In genomic region chr15:57600197-57600596, GRCh38 we compare ENCODE assay signal across 16 cellular contexts. TPM values are rescaled to one million over a fixed set of nuclear protein-coding genes. Genes with fewer than 3 reads are reported as not detected.
DNase-seq lines count a peak whose midpoint lies in the region; ATAC-seq and TF ChIP-seq lines count a peak whose summit lies in the region.
"Had no signal": no experiment of that assay in that cellular context is flagged by ENCODE, and none has a peak within 500 bp of the region (broad histone marks: within the 10 kb centered on the region; RNA-seq: fewer than 3 reads in every experiment).

No MANE protein-coding gene starts in this region.

- H3K4me1 Mint-ChIP-seq in GM23338 (peaks cover 9% of the 10 kb centered on the region), T-helper 17 cell (peaks cover 2% of the 10 kb centered on the region)
- H3K4me1 Mint-ChIP-seq: CD8-positive, alpha-beta memory T cell had no signal

- DNase-seq in heart left ventricle: no peak
- DNase-seq in left ventricle myocardium superior: no peak
- DNase-seq in GM23338 (ENCODE audit: low spot score): no peak
- no peak for DNase-seq in Panc1 (ENCODE audit: low read depth, low spot score)
- no peak for DNase-seq in T-helper 17 cell
- DNase-seq in GM13977 (ENCODE audit: low spot score): no peak
- DNase-seq: Caco-2; CD8-positive, alpha-beta memory T cell; DND-41; GDM1; H7 had no signal

- H3K27me3 Mint-ChIP-seq in GM23338 (ENCODE audit: insufficient read depth, low read depth, poor library complexity): peaks cover 2% of the 10 kb centered on the region
- H3K27me3 Mint-ChIP-seq in T-helper 17 cell: peaks cover 57% of the 10 kb centered on the region

- H3F3A ChIP-seq in GM23338 (replicated peaks; ENCODE audit: low read depth): no peaks in the 10 kb centered on the region

- peak overlapping the region; percentile 74 to 96 (median 92) for H3K27ac ChIP-seq in heart left ventricle
- no peak overlapping the region for H3K27ac ChIP-seq in GM23338 (ENCODE audit: low read depth)
- H3K27ac ChIP-seq in Panc1 (ENCODE audit: low read length): no peak overlapping the region
- H3K27ac ChIP-seq in gastroesophageal sphincter: peak overlapping the region; percentile 66 to 94 (median 91)
- H3K27ac ChIP-seq: 22Rv1, BLaER1 had no signal

- ATAC-seq in heart left ventricle (no peak), left ventricle myocardium superior (no peak), GM23338 (no peak), Panc1 (peak; percentile 64), gastroesophageal sphincter (no peak), T-helper 17 cell (no peak), GM18505 (IDR thresholded peaks at IDR 0.05; ENCODE audit: unreplicated experiment) (no peak)

- 0 out of 2 replicates have a peak overlapping the region, but pooled peaks have one; percentile 21 for H3K4me2 ChIP-seq in GM23338
- H3K4me2 ChIP-seq: BLaER1 had no signal

- no peak overlapping the region for H2AFZ ChIP-seq in GM23338

- POLR2A ChIA-PET in Panc1 (lab: Charles Lee): no interaction called here

- no peaks in the 10 kb centered on the region for H3K9me3 ChIP-seq in heart left ventricle
- H3K9me3 ChIP-seq in Panc1 (ENCODE audit: control insufficient read depth, insufficient read depth, low read depth, low read length): no peaks in the 10 kb centered on the region
- no peaks in the 10 kb centered on the region for H3K9me3 ChIP-seq in gastroesophageal sphincter
- H3K9me3 ChIP-seq in T-helper 17 cell (ENCODE audit: control insufficient read depth, low read length, poor library complexity, severe bottlenecking): no peaks in the 10 kb centered on the region
- H3K9me3 ChIP-seq: BLaER1, Caco-2 had no signal

- in situ Hi-C loops in Panc1 (cut with HindIII; ENCODE audit: low pct_unique_long_range_greater_than_20kb, low sequenced_read_pairs) (no loop called here), GM13977 (cut with MboI; ENCODE audit: low pct_unique_long_range_greater_than_20kb, low sequenced_read_pairs, unreplicated experiment) (no loop called here)

- TF ChIP-seq CTCF in heart left ventricle (IDR thresholded peaks at IDR 0.05) (no peak), GM23338 (conservative IDR thresholded peaks at IDR 0.05; ENCODE audit: low read depth in 2 of 2) (no peak), Panc1 (IDR thresholded peaks at IDR 0.05) (no peak), gastroesophageal sphincter (IDR thresholded peaks at IDR 0.05) (no peak), GM13977 (IDR thresholded peaks at IDR 0.05; ENCODE audit: extremely low read depth, insufficient read depth, missing control alignments) (no peak)

- CTCF ChIA-PET in Panc1 (lab: Charles Lee): no interaction called here

- WGBS in heart left ventricle, 4 donors: 41 to 65% (median 59%) methylated on average over 1 of the region's 1 CpG
- 57 to 75% methylated on average over 1 of the region's 1 CpG for WGBS in gastroesophageal sphincter (ENCODE audit: low coverage in 1 of 2), 2 donors

- H3K36me3 ChIP-seq in heart left ventricle (peaks cover 0 to 8% (median 0%) of the 10 kb centered on the region in 9 donors), GM23338 (ENCODE audit: insufficient read depth) (no peaks in the 10 kb centered on the region), Panc1 (ENCODE audit: control insufficient read depth, insufficient read depth, low read length) (no peaks in the 10 kb centered on the region), gastroesophageal sphincter (peaks cover 0 to 11% of the 10 kb centered on the region in 2 donors)
- H3K36me3 ChIP-seq: BLaER1 had no signal

- TF ChIP-seq POLR2A in heart left ventricle (IDR thresholded peaks at IDR 0.05) (no peak), gastroesophageal sphincter (IDR thresholded peaks at IDR 0.05) (no peak), GM18505 (IDR thresholded peaks at IDR 0.05; ENCODE audit: borderline replicate concordance, extremely low read depth, insufficient read depth, insufficient read length) (no peak)

- H3K4me3 Mint-ChIP-seq in GM23338: no peak overlapping the region
- no peak overlapping the region for H3K4me3 Mint-ChIP-seq in T-helper 17 cell
- H3K4me3 Mint-ChIP-seq: CD8-positive, alpha-beta memory T cell had no signal

- H3K79me2 ChIP-seq in GM23338 (replicated peaks; ENCODE audit: insufficient read depth): no peaks in the 10 kb centered on the region

- H3K4me1 ChIP-seq in heart left ventricle (peaks cover 0 to 82% (median 39%) of the 10 kb centered on the region in 12 donors), GM23338 (ENCODE audit: insufficient read depth) (peaks cover 15% of the 10 kb centered on the region), Panc1 (ENCODE audit: control insufficient read depth, insufficient read depth, low read length) (no peaks in the 10 kb centered on the region), gastroesophageal sphincter (peaks cover 10 to 97% (median 16%) of the 10 kb centered on the region in 3 donors)

- H3K36me3 Mint-ChIP-seq in GM23338 (ENCODE audit: low read depth) (no peaks in the 10 kb centered on the region), T-helper 17 cell (ENCODE audit: low read depth) (peaks cover 4% of the 10 kb centered on the region)
- H3K36me3 Mint-ChIP-seq: CD8-positive, alpha-beta memory T cell had no signal

- no TSS peak for BruUV-seq in Panc1 (replicated peaks; lab: Mats Ljungman, UMichigan)

- no peak for TF ChIP-seq EP300 in gastroesophageal sphincter (IDR thresholded peaks at IDR 0.05)

- intact Hi-C loops in heart left ventricle (cut with DNase I) (loop anchor here in 1 of 10 donors (5.0 kb wide), 1 partner anchor 38 kb away; no protein-coding TSS in a partner anchor), left ventricle myocardium superior (cut with micrococcal nuclease) (no loop called here), Panc1 (cut with micrococcal nuclease; ENCODE audit: unreplicated experiment) (no loop called here)

- no peak overlapping the region for H3K27ac Mint-ChIP-seq in GM23338
- H3K27ac Mint-ChIP-seq in T-helper 17 cell: no peak overlapping the region
- H3K27ac Mint-ChIP-seq: CD8-positive, alpha-beta memory T cell had no signal

- H4K20me1 ChIP-seq in GM23338 (replicated peaks; ENCODE audit: insufficient read depth): no peaks in the 10 kb centered on the region
- H4K20me1 ChIP-seq: BLaER1 had no signal

- H3K27me3 ChIP-seq in heart left ventricle (no peaks in the 10 kb centered on the region), GM23338 (ENCODE audit: insufficient read depth) (no peaks in the 10 kb centered on the region), Panc1 (ENCODE audit: control insufficient read depth, insufficient read depth, low read length) (peaks cover 5% of the 10 kb centered on the region; the same call in 1 of the 2 replicates), gastroesophageal sphincter (no peaks in the 10 kb centered on the region)
- H3K27me3 ChIP-seq: BLaER1 had no signal

- H3K4me3 ChIP-seq in heart left ventricle: peak overlapping the region in 10 of 12 donors; percentile 4 to 46 (median 42)
- no peak overlapping the region for H3K4me3 ChIP-seq in GM23338
- H3K4me3 ChIP-seq in Panc1 (ENCODE audit: low read depth in 2 of 2, low read length in 2 of 2): no peak overlapping the region
- H3K4me3 ChIP-seq in gastroesophageal sphincter: peak overlapping the region; percentile 34 to 41
- H3K4me3 ChIP-seq: BLaER1 had no signal

- no peaks in the 10 kb centered on the region for H3K9me3 Mint-ChIP-seq in GM23338
- H3K9me3 Mint-ChIP-seq: CD8-positive, alpha-beta memory T cell had no signal

- H3K9me2 ChIP-seq in GM23338 (ENCODE audit: insufficient read depth): peaks cover 4% of the 10 kb centered on the region; the same call in 1 of the 2 replicates

TF ChIP-seq in GM23338, 12 proteins besides CTCF, POLR2A, EP300 and RAD21 (continues in another document):
- no peak for TF ChIP-seq CREB1 (CRISPR knock-in tag; IDR thresholded peaks at IDR 0.05; ENCODE audit: low read depth)
- no peak for TF ChIP-seq JUNB (IDR thresholded peaks at IDR 0.05; ENCODE audit: unreplicated experiment)
- TF ChIP-seq ZNF331 (CRISPR knock-in tag; IDR thresholded peaks at IDR 0.05; ENCODE audit: low read depth): no peak

RNA-seq across cellular contexts. Expression of gene MYZAP, which starts 8.5 kb away (rescaled TPM):
- total RNA-seq in heart left ventricle (1,000 to 10,000 TPM in 2 of 9 donors, 100 to 1,000 TPM in 7; 359 to 1,065 (median 670) TPM), left ventricle myocardium superior (930 TPM), Panc1 (2021; ENCODE audit: unreplicated experiment) (1.1 TPM), gastroesophageal sphincter (100 to 1,000 TPM in 3 of 4 donors, 10 to 100 TPM in 1; 13.6 to 299 (median 190) TPM), T-helper 17 cell (1 to 10 TPM in 1 of 2 donors, under 1 TPM in 1; 0.15 to 6.2 TPM)
- polyA plus RNA-seq in heart left ventricle (100 to 1,000 TPM; 280 to 506 TPM), GM23338 (2016; fragmentation: Nextera tagmentation; extraction: Ambion mirVana) (1.0 and 1.1 TPM in 2 replicates)
- 0.66 and 1.5 TPM in 2 replicates for total RNA-seq in GM23338 (2014; rRNA removed; shearing (Covaris generic))
- 0.50 TPM for polyA plus RNA-seq in Panc1 (2012; ENCODE audit: insufficient read length)
- total RNA-seq: A673; CD8-positive, alpha-beta memory T cell had no signal
- polyA plus RNA-seq: CD8-positive, alpha-beta memory T cell had no signal

Comparison
In these comparisons a context has a peak if more than half of its experiments do, and no peak if none do; other contexts are left out.
1. H3K27ac ChIP-seq: peak in heart left ventricle (12 of 12) and gastroesophageal sphincter (4 of 4); none in GM23338 (single experiment) and Panc1 (single experiment).
2. H3K4me3 ChIP-seq: peak in heart left ventricle (10 of 12) and gastroesophageal sphincter (2 of 2); none in GM23338 (single experiment) and Panc1 (0 of 2).